Comparison of ENCODE assay signal across 10 cellular contexts in genomic region chr6:41682966-41683459, GRCh38. TPM values are rescaled to one million over a fixed set of nuclear protein-coding genes. Genes with fewer than 3 reads are reported as not detected.
DNase-seq lines count a peak whose midpoint lies in the region; TF ChIP-seq lines count a peak whose summit lies in the region.
"Had no signal": no experiment of that assay in that cellular context is flagged by ENCODE, and none has a peak within 500 bp of the region (broad histone marks: within the 10 kb centered on the region; RNA-seq: fewer than 3 reads in every experiment).

No MANE protein-coding gene starts in this region.

- intact Hi-C loops in uterus (cut with DNase I; ENCODE audit: low total_unique reads): loop anchor here (2.0 to 10.0 kb wide), 3 partner anchors 81 to 312 kb away; no protein-coding TSS in a partner anchor

- H3K27me3 Mint-ChIP-seq in activated naive CD4-positive, alpha-beta T cell treated with anti-CD3 and anti-CD28 coated beads, Interleukin-2, amount 10 ng/mL, durations not matched to agents 7 days and 5 days: peaks cover 36% of the 10 kb centered on the region
- H3K27me3 Mint-ChIP-seq in mesothelial cell of epicardium (ENCODE audit: low read depth): peaks cover 3% of the 10 kb centered on the region

- TF ChIP-seq CTCF in choroid plexus epithelial cell (conservative IDR thresholded peaks at IDR 0.05; ENCODE audit: low read depth, low read length) (no peak), mesothelial cell of epicardium (IDR thresholded peaks at IDR 0.05; ENCODE audit: unreplicated experiment) (no peak), uterus (IDR thresholded peaks at IDR 0.05) (no peak)

- peaks cover 1% of the 10 kb centered on the region for H3K36me3 Mint-ChIP-seq in activated naive CD4-positive, alpha-beta T cell treated with anti-CD3 and anti-CD28 coated beads, Interleukin-2, amount 10 ng/mL, durations not matched to agents 7 days and 5 days
- H3K36me3 Mint-ChIP-seq in mesothelial cell of epicardium: no peaks in the 10 kb centered on the region

- peak overlapping the region; percentile 65 for H3K4me3 Mint-ChIP-seq in activated naive CD4-positive, alpha-beta T cell treated with anti-CD3 and anti-CD28 coated beads, Interleukin-2, amount 10 ng/mL, durations not matched to agents 7 days and 5 days
- peak overlapping the region; percentile 41 for H3K4me3 Mint-ChIP-seq in mesothelial cell of epicardium

- CTCF ChIA-PET in activated naive CD4-positive, alpha-beta T cell treated with anti-CD3 and anti-CD28 coated beads, Interleukin-2, amount 10 ng/mL, durations not matched to agents 7 days and 5 days (lab: Charles Lee): interaction anchor here (0.6 to 4.2 kb wide), 35 partner anchors 10 to 376 kb away, joined by 3 to 47 read pairs (median 4); partner anchors contain the start of gene TAF8

- H3K27ac Mint-ChIP-seq in activated naive CD4-positive, alpha-beta T cell treated with anti-CD3 and anti-CD28 coated beads, Interleukin-2, amount 10 ng/mL, durations not matched to agents 7 days and 5 days: peak overlapping the region; percentile 70
- no peak overlapping the region for H3K27ac Mint-ChIP-seq in mesothelial cell of epicardium

- H3K27ac ChIP-seq in uterus: peak overlapping the region; percentile 49 to 79

- no peaks in the 10 kb centered on the region for H3K36me3 ChIP-seq in uterus

- H3K27me3 ChIP-seq in uterus: no peaks in the 10 kb centered on the region

- H3K9me3 Mint-ChIP-seq in activated naive CD4-positive, alpha-beta T cell treated with anti-CD3 and anti-CD28 coated beads, Interleukin-2, amount 10 ng/mL, durations not matched to agents 7 days and 5 days: no peaks in the 10 kb centered on the region
- H3K9me3 Mint-ChIP-seq in mesothelial cell of epicardium: no peaks in the 10 kb centered on the region

- H3K4me1 Mint-ChIP-seq in activated naive CD4-positive, alpha-beta T cell treated with anti-CD3 and anti-CD28 coated beads, Interleukin-2, amount 10 ng/mL, durations not matched to agents 7 days and 5 days: peaks cover 19% of the 10 kb centered on the region
- H3K4me1 Mint-ChIP-seq in mesothelial cell of epicardium: peaks cover 23% of the 10 kb centered on the region

- DNase-seq in activated naive CD4-positive, alpha-beta T cell treated with anti-CD3 and anti-CD28 coated beads, Interleukin-2, amount 10 ng/mL, durations not matched to agents 7 days and 5 days: no peak
- no peak for DNase-seq in activated naive CD4-positive, alpha-beta T cell treated with Interleukin-2 at 50 U/mL for 16 hours
- DNase-seq in choroid plexus epithelial cell (ENCODE audit: low read depth): no peak
- DNase-seq in mesothelial cell of epicardium (ENCODE audit: low spot score in 2 of 2, unreplicated experiment in 2 of 2): no peak
- DNase-seq in uterus: peak in 1 of 2 donors; percentile 35
- no peak for DNase-seq in cortex of kidney (lab: John Stamatoyannopoulos, UW)
- no peak for DNase-seq in putamen (ENCODE audit: low spot score)
- no peak for DNase-seq in GOT3 (lab: John Stamatoyannopoulos, UW)

- H3K9me3 ChIP-seq in uterus: no peaks in the 10 kb centered on the region

- H3K4me3 ChIP-seq in choroid plexus epithelial cell (ENCODE audit: low read depth, low read length): peak overlapping the region; percentile 44
- H3K4me3 ChIP-seq in uterus: peak overlapping the region; percentile 29 to 49

- H3K4me1 ChIP-seq in uterus: peaks cover 0 to 12% of the 10 kb centered on the region in 2 donors

- no peak for TF ChIP-seq POLR2A in uterus (IDR thresholded peaks at IDR 0.05)

RNA-seq across cellular contexts. Expression of gene MDFI, which starts 44.7 kb away (rescaled TPM):
- total RNA-seq in mesothelial cell of epicardium: 146 to 149 TPM (median 148 TPM) in 3 replicates
- total RNA-seq in uterus: 10 to 100 TPM; 14.4 to 80.0 (median 23.4) TPM
- total RNA-seq: activated CD8-positive, alpha-beta memory T cell treated with anti-CD3 and anti-CD28 coated beads for 36 hours; G401 had no signal

RNA-seq across cellular contexts. Expression of gene TFEB, which starts 52.4 kb away (rescaled TPM):
- total RNA-seq in mesothelial cell of epicardium (3.2 to 4.4 TPM (median 3.8 TPM) in 3 replicates), uterus (10 to 100 TPM in 3 of 4 donors, 1 to 10 TPM in 1; 8.8 to 31.7 (median 17.0) TPM)
